In the genomic region with DNA sequence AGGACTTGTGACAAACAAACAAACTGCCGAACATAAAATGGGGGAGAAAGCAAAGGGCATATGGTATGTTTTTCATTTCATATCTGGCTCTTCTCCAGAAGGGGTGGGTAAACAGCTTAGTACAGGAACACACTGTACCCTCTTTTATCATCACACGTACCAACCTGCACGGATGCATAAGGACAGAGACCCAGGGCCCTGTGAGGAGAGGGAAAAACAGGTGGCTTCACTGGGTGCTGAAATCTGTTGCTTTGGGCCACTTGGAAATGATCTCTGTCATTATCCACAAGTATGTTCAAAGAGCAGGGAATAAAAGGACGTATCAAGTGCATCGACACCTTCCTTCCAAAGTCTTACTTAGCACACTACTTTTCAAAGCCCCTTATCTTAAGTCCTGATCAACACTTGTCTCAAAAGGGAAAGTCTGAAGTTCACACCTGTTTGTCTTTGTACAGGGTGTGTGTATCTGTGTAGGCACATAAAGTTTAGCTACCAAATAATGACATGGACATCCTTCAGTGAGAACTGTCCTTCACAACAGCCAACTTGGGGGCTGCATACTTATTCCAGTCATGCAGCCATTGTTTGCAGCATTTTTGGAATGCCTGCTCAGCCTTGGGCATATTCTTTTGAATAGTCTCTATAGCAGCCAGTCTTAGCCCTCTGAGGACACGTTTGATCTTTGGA, we compare ENCODE assay signal across 1 cellular context.
TF ChIP-seq lines count a peak whose summit lies in the region.

No MANE protein-coding gene starts in this region.

TF ChIP-seq in HepG2, 621 proteins besides CTCF, POLR2A, EP300 and RAD21 (continued from another document and continues in another):
- TF ChIP-seq, protein P1, sequence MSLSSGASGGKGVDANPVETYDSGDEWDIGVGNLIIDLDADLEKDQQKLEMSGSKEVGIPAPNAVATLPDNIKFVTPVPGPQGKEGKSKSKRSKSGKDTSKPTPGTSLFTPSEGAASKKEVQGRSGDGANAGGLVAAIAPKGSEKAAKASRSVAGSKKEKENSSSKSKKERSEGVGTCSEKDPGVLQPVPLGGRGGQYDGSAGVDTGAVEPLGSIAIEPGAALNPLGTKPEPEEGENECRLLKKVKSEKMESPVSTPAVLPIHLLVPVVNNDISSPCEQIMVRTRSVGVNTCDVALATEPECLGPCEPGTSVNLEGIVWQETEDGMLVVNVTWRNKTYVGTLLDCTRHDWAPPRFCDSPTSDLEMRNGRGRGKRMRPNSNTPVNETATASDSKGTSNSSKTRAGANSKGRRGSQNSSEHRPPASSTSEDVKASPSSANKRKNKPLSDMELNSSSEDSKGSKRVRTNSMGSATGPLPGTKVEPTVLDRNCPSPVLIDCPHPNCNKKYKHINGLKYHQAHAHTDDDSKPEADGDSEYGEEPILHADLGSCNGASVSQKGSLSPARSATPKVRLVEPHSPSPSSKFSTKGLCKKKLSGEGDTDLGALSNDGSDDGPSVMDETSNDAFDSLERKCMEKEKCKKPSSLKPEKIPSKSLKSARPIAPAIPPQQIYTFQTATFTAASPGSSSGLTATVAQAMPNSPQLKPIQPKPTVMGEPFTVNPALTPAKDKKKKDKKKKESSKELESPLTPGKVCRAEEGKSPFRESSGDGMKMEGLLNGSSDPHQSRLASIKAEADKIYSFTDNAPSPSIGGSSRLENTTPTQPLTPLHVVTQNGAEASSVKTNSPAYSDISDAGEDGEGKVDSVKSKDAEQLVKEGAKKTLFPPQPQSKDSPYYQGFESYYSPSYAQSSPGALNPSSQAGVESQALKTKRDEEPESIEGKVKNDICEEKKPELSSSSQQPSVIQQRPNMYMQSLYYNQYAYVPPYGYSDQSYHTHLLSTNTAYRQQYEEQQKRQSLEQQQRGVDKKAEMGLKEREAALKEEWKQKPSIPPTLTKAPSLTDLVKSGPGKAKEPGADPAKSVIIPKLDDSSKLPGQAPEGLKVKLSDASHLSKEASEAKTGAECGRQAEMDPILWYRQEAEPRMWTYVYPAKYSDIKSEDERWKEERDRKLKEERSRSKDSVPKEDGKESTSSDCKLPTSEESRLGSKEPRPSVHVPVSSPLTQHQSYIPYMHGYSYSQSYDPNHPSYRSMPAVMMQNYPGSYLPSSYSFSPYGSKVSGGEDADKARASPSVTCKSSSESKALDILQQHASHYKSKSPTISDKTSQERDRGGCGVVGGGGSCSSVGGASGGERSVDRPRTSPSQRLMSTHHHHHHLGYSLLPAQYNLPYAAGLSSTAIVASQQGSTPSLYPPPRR (CRISPR knock-in tag; IDR thresholded peaks at IDR 0.05; ENCODE audit: borderline replicate concordance), result 0 out of 2 replicates have a peak, but pooled peaks have one; percentile 24
- TF ChIP-seq HNF4A (CRISPR knock-in tag; IDR thresholded peaks at IDR 0.05) (peak; percentile 72), NFE2L2 (IDR thresholded peaks at IDR 0.05; ENCODE audit: low read length) (no peak), ZNF850 (CRISPR knock-in tag; conservative IDR thresholded peaks at IDR 0.05) (no peak), ZNF878 (CRISPR knock-in tag; IDR thresholded peaks at IDR 0.05) (peak; percentile 58; the same call in 1 of the 2 replicates), RXRB (CRISPR knock-in tag; IDR thresholded peaks at IDR 0.05; ENCODE audit: borderline replicate concordance) (0 out of 2 replicates have a peak, but pooled peaks have one; percentile 7), ZNF430 (CRISPR knock-in tag; IDR thresholded peaks at IDR 0.05) (peak; percentile 50; the same call in 1 of the 2 replicates), GATAD1 (CRISPR knock-in tag; IDR thresholded peaks at IDR 0.05) (0 out of 2 replicates have a peak, but pooled peaks have one; percentile 26), ARNT2 (CRISPR knock-in tag; IDR thresholded peaks at IDR 0.05; ENCODE audit: low read depth) (no peak), ZNF451 (CRISPR knock-in tag; IDR thresholded peaks at IDR 0.05) (peak; percentile 47; the same call in 1 of the 2 replicates), ZFP1 (CRISPR knock-in tag; IDR thresholded peaks at IDR 0.05) (peak; percentile 92; the same call in 1 of the 2 replicates), MEF2D (CRISPR knock-in tag; IDR thresholded peaks at IDR 0.05) (no peak), THAP11 (CRISPR knock-in tag; IDR thresholded peaks at IDR 0.05) (0 out of 2 replicates have a peak, but pooled peaks have one; percentile 22), ZNF644 (CRISPR knock-in tag; IDR thresholded peaks at IDR 0.05; ENCODE audit: low read depth) (peak; percentile 10; the same call in 1 of the 2 replicates), ZNF557 (CRISPR knock-in tag; IDR thresholded peaks at IDR 0.05) (no peak), ZNF570 (CRISPR knock-in tag; IDR thresholded peaks at IDR 0.05; ENCODE audit: borderline replicate concordance) (no peak), ZNF629 (CRISPR knock-in tag; conservative IDR thresholded peaks at IDR 0.05) (no peak), TGIF2 (CRISPR knock-in tag; IDR thresholded peaks at IDR 0.05) (no peak), ZNF331 (CRISPR knock-in tag; IDR thresholded peaks at IDR 0.05) (peak; percentile 2; the same call in 1 of the 2 replicates)
- TF ChIP-seq, protein P2, sequence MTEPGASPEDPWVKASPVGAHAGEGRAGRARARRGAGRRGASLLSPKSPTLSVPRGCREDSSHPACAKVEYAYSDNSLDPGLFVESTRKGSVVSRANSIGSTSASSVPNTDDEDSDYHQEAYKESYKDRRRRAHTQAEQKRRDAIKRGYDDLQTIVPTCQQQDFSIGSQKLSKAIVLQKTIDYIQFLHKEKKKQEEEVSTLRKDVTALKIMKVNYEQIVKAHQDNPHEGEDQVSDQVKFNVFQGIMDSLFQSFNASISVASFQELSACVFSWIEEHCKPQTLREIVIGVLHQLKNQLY (CRISPR knock-in tag; IDR thresholded peaks at IDR 0.05), result 0 out of 2 replicates have a peak, but pooled peaks have one; percentile 15
- TF ChIP-seq, protein P3, sequence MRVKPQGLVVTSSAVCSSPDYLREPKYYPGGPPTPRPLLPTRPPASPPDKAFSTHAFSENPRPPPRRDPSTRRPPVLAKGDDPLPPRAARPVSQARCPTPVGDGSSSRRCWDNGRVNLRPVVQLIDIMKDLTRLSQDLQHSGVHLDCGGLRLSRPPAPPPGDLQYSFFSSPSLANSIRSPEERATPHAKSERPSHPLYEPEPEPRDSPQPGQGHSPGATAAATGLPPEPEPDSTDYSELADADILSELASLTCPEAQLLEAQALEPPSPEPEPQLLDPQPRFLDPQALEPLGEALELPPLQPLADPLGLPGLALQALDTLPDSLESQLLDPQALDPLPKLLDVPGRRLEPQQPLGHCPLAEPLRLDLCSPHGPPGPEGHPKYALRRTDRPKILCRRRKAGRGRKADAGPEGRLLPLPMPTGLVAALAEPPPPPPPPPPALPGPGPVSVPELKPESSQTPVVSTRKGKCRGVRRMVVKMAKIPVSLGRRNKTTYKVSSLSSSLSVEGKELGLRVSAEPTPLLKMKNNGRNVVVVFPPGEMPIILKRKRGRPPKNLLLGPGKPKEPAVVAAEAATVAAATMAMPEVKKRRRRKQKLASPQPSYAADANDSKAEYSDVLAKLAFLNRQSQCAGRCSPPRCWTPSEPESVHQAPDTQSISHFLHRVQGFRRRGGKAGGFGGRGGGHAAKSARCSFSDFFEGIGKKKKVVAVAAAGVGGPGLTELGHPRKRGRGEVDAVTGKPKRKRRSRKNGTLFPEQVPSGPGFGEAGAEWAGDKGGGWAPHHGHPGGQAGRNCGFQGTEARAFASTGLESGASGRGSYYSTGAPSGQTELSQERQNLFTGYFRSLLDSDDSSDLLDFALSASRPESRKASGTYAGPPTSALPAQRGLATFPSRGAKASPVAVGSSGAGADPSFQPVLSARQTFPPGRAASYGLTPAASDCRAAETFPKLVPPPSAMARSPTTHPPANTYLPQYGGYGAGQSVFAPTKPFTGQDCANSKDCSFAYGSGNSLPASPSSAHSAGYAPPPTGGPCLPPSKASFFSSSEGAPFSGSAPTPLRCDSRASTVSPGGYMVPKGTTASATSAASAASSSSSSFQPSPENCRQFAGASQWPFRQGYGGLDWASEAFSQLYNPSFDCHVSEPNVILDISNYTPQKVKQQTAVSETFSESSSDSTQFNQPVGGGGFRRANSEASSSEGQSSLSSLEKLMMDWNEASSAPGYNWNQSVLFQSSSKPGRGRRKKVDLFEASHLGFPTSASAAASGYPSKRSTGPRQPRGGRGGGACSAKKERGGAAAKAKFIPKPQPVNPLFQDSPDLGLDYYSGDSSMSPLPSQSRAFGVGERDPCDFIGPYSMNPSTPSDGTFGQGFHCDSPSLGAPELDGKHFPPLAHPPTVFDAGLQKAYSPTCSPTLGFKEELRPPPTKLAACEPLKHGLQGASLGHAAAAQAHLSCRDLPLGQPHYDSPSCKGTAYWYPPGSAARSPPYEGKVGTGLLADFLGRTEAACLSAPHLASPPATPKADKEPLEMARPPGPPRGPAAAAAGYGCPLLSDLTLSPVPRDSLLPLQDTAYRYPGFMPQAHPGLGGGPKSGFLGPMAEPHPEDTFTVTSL (CRISPR knock-in tag; IDR thresholded peaks at IDR 0.05; ENCODE audit: borderline replicate concordance), result peak; percentile 57
- TF ChIP-seq, protein P4, sequence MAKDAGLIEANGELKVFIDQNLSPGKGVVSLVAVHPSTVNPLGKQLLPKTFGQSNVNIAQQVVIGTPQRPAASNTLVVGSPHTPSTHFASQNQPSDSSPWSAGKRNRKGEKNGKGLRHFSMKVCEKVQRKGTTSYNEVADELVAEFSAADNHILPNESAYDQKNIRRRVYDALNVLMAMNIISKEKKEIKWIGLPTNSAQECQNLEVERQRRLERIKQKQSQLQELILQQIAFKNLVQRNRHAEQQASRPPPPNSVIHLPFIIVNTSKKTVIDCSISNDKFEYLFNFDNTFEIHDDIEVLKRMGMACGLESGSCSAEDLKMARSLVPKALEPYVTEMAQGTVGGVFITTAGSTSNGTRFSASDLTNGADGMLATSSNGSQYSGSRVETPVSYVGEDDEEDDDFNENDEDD (CRISPR knock-in tag; IDR thresholded peaks at IDR 0.05; ENCODE audit: borderline replicate concordance), result no peak
- TF ChIP-seq, protein P5, sequence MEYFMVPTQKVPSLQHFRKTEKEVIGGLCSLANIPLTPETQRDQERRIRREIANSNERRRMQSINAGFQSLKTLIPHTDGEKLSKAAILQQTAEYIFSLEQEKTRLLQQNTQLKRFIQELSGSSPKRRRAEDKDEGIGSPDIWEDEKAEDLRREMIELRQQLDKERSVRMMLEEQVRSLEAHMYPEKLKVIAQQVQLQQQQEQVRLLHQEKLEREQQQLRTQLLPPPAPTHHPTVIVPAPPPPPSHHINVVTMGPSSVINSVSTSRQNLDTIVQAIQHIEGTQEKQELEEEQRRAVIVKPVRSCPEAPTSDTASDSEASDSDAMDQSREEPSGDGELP (IDR thresholded peaks at IDR 0.05; ENCODE audit: borderline replicate concordance, low read depth), result no peak
- TF ChIP-seq, protein P6, sequence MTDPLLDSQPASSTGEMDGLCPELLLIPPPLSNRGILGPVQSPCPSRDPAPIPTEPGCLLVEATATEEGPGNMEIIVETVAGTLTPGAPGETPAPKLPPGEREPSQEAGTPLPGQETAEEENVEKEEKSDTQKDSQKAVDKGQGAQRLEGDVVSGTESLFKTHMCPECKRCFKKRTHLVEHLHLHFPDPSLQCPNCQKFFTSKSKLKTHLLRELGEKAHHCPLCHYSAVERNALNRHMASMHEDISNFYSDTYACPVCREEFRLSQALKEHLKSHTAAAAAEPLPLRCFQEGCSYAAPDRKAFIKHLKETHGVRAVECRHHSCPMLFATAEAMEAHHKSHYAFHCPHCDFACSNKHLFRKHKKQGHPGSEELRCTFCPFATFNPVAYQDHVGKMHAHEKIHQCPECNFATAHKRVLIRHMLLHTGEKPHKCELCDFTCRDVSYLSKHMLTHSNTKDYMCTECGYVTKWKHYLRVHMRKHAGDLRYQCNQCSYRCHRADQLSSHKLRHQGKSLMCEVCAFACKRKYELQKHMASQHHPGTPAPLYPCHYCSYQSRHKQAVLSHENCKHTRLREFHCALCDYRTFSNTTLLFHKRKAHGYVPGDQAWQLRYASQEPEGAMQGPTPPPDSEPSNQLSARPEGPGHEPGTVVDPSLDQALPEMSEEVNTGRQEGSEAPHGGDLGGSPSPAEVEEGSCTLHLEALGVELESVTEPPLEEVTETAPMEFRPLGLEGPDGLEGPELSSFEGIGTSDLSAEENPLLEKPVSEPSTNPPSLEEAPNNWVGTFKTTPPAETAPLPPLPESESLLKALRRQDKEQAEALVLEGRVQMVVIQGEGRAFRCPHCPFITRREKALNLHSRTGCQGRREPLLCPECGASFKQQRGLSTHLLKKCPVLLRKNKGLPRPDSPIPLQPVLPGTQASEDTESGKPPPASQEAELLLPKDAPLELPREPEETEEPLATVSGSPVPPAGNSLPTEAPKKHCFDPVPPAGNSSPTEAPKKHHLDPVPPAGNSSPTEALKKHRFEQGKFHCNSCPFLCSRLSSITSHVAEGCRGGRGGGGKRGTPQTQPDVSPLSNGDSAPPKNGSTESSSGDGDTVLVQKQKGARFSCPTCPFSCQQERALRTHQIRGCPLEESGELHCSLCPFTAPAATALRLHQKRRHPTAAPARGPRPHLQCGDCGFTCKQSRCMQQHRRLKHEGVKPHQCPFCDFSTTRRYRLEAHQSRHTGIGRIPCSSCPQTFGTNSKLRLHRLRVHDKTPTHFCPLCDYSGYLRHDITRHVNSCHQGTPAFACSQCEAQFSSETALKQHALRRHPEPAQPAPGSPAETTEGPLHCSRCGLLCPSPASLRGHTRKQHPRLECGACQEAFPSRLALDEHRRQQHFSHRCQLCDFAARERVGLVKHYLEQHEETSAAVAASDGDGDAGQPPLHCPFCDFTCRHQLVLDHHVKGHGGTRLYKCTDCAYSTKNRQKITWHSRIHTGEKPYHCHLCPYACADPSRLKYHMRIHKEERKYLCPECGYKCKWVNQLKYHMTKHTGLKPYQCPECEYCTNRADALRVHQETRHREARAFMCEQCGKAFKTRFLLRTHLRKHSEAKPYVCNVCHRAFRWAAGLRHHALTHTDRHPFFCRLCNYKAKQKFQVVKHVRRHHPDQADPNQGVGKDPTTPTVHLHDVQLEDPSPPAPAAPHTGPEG (CRISPR knock-in tag; IDR thresholded peaks at IDR 0.05), result no peak
- TF ChIP-seq, protein P7, sequence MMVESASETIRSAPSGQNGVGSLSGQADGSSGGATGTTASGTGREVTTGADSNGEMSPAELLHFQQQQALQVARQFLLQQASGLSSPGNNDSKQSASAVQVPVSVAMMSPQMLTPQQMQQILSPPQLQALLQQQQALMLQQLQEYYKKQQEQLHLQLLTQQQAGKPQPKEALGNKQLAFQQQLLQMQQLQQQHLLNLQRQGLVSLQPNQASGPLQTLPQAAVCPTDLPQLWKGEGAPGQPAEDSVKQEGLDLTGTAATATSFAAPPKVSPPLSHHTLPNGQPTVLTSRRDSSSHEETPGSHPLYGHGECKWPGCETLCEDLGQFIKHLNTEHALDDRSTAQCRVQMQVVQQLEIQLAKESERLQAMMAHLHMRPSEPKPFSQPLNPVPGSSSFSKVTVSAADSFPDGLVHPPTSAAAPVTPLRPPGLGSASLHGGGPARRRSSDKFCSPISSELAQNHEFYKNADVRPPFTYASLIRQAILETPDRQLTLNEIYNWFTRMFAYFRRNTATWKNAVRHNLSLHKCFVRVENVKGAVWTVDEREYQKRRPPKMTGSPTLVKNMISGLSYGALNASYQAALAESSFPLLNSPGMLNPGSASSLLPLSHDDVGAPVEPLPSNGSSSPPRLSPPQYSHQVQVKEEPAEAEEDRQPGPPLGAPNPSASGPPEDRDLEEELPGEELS (CRISPR knock-in tag; IDR thresholded peaks at IDR 0.05), result peak; percentile 65; the same call in 1 of the 2 replicates
- TF ChIP-seq, protein P8, sequence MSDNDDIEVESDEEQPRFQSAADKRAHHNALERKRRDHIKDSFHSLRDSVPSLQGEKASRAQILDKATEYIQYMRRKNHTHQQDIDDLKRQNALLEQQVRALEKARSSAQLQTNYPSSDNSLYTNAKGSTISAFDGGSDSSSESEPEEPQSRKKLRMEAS (IDR thresholded peaks at IDR 0.05), result peak; percentile 43; the same call in 1 of the 2 replicates
- TF ChIP-seq, protein P9, sequence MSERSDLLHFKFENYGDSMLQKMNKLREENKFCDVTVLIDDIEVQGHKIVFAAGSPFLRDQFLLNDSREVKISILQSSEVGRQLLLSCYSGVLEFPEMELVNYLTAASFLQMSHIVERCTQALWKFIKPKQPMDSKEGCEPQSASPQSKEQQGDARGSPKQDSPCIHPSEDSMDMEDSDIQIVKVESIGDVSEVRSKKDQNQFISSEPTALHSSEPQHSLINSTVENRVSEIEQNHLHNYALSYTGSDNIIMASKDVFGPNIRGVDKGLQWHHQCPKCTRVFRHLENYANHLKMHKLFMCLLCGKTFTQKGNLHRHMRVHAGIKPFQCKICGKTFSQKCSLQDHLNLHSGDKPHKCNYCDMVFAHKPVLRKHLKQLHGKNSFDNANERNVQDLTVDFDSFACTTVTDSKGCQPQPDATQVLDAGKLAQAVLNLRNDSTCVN (CRISPR knock-in tag; IDR thresholded peaks at IDR 0.05; ENCODE audit: borderline replicate concordance), result peak; percentile 20
